1 cellular context compared by ENCODE assay signal in genomic region chr19:45368737-45369340, GRCh38.
TF ChIP-seq lines count a peak whose summit lies in the region.

No MANE protein-coding gene starts in this region.

TF ChIP-seq in HepG2, 621 proteins besides CTCF, POLR2A, EP300 and RAD21:
- TF ChIP-seq ZNF101 (CRISPR knock-in tag; IDR thresholded peaks at IDR 0.05; ENCODE audit: borderline replicate concordance, low read depth) (no peak), ZNF564 (CRISPR knock-in tag; IDR thresholded peaks at IDR 0.05) (no peak), ZNF263 (CRISPR knock-in tag; IDR thresholded peaks at IDR 0.05) (0 out of 2 replicates have a peak, but pooled peaks have one; percentile 36), ZBTB38 (CRISPR knock-in tag; IDR thresholded peaks at IDR 0.05) (peak; percentile 99), KMT2A (CRISPR knock-in tag; IDR thresholded peaks at IDR 0.05) (0 out of 2 replicates have a peak, but pooled peaks have one; percentile 3), ZBTB33 (CRISPR knock-in tag; IDR thresholded peaks at IDR 0.05) (peak; percentile 97), PRPF4 (IDR thresholded peaks at IDR 0.05; ENCODE audit: low read depth, low read length, poor library complexity, severe bottlenecking) (peak; percentile 93), ZNF740 (CRISPR knock-in tag; IDR thresholded peaks at IDR 0.05) (peak; percentile 76; the same call in 1 of the 2 replicates), ZNF207 (IDR thresholded peaks at IDR 0.05; ENCODE audit: borderline replicate concordance) (no peak)
